In genomic region chr15:91568036-91568435, GRCh38 we compare ENCODE assay signal across 8 cellular contexts.
"Had no signal": no experiment of that assay in that cellular context is flagged by ENCODE, and none has a peak within 500 bp of the region (broad histone marks: within the 10 kb centered on the region; RNA-seq: fewer than 3 reads in every experiment).

No MANE protein-coding gene starts in this region.

- H2AFZ ChIP-seq: GM23248 had no signal

- DNase-seq: GM23248, GOT3, H7, HFFc6, KG1 had no signal

- H3K36me3 ChIP-seq: HAP-1 had no signal

- H3K27ac ChIP-seq: GM23248 had no signal

- ATAC-seq: HCT116 had no signal

- H3K9me3 ChIP-seq: HAP-1 had no signal

- FAIRE-seq: HTR-8/SVneo had no signal

- H3K4me3 ChIP-seq: GM23248, HAP-1 had no signal

- H3K4me1 ChIP-seq: HAP-1 had no signal

- H3K9ac ChIP-seq: GM23248 had no signal
